2 cellular contexts compared by ENCODE assay signal in the genomic region with DNA sequence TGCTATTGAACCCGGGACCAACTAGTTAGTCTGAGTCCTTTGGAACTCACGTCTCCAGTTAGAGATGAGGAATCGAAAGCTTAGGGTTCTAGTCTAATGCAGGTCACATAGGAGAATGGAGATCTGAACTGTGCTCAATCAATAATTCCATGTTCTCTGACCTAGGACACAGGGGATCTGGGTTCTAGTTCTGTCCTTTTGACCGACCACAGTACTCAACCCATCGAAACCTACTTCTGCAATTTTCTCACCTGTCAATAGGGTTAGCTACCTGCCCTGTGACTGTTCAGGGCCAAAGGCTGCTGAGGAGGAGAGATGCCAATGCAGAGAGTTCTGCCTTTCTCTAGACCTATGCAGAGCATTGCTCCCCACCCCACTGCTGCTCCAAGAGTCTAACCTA.
TF ChIP-seq lines count a peak whose summit lies in the region.

No MANE protein-coding gene starts in this region.

TF ChIP-seq in IMR-90, 13 proteins besides CTCF, POLR2A, EP300 and RAD21:
- TF ChIP-seq, protein P1, sequence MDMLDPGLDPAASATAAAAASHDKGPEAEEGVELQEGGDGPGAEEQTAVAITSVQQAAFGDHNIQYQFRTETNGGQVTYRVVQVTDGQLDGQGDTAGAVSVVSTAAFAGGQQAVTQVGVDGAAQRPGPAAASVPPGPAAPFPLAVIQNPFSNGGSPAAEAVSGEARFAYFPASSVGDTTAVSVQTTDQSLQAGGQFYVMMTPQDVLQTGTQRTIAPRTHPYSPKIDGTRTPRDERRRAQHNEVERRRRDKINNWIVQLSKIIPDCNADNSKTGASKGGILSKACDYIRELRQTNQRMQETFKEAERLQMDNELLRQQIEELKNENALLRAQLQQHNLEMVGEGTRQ (IDR thresholded peaks at IDR 0.05; ENCODE audit: low read depth, low read length) = no peak
- TF ChIP-seq SMC3 (IDR thresholded peaks at IDR 0.05; ENCODE audit: low read depth, low read length) = no peak
- TF ChIP-seq MAZ (IDR thresholded peaks at IDR 0.05; ENCODE audit: borderline replicate concordance, low read depth, low read length) = no peak

TF ChIP-seq in liver, 16 proteins besides CTCF, POLR2A, EP300 and RAD21 (continued from another document):
- TF ChIP-seq, protein P2, sequence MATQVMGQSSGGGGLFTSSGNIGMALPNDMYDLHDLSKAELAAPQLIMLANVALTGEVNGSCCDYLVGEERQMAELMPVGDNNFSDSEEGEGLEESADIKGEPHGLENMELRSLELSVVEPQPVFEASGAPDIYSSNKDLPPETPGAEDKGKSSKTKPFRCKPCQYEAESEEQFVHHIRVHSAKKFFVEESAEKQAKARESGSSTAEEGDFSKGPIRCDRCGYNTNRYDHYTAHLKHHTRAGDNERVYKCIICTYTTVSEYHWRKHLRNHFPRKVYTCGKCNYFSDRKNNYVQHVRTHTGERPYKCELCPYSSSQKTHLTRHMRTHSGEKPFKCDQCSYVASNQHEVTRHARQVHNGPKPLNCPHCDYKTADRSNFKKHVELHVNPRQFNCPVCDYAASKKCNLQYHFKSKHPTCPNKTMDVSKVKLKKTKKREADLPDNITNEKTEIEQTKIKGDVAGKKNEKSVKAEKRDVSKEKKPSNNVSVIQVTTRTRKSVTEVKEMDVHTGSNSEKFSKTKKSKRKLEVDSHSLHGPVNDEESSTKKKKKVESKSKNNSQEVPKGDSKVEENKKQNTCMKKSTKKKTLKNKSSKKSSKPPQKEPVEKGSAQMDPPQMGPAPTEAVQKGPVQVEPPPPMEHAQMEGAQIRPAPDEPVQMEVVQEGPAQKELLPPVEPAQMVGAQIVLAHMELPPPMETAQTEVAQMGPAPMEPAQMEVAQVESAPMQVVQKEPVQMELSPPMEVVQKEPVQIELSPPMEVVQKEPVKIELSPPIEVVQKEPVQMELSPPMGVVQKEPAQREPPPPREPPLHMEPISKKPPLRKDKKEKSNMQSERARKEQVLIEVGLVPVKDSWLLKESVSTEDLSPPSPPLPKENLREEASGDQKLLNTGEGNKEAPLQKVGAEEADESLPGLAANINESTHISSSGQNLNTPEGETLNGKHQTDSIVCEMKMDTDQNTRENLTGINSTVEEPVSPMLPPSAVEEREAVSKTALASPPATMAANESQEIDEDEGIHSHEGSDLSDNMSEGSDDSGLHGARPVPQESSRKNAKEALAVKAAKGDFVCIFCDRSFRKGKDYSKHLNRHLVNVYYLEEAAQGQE (IDR thresholded peaks at IDR 0.05) = no peak
- TF ChIP-seq, protein P3, sequence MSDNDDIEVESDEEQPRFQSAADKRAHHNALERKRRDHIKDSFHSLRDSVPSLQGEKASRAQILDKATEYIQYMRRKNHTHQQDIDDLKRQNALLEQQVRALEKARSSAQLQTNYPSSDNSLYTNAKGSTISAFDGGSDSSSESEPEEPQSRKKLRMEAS (IDR thresholded peaks at IDR 0.05) = no peak
- peak; percentile 39 for TF ChIP-seq SP1 (IDR thresholded peaks at IDR 0.05)
TF ChIP-seq in liver: peak in this region for 3.
